Comparison of ENCODE assay signal across 2 cellular contexts in the genomic region with DNA sequence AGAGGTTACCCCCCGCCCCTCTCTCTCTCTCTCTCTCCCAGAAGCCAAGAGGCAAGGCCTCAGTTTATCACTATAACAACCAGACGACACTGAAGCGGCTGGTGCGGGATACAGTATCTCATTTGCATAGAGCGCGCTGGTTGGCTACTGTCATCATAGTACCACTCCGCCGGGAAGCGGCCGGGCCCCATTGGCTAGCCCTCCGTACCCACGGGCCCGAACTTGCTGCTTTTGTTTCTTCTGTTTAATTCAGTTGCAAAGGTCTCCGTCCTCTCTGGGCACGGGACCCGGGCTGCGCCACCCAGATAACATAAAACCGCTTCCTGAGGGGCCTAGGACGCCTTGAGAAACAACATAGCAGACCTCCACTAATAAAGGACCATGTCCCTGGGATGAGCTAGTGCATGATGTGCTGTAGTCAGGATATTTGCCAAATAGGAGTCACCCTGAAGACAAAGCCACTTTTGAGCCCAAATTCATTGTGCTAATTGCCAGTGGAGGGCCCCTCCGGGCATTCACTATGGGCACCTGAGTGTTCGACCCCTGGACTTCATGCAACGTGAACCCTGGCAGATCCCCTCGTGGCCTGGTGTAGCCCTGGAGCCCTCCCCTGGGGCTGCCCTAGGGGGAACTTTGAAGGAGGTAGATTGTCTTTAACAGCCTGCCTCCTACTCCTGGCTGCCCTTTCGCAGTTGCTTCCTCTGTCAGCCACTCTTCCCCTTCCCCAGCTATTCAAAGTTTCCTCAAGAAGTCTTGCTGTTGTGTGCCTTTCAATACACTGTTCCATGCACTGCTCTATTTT.
TF ChIP-seq lines count a peak whose summit lies in the region.

A gene (minus strand): TSS at position 91 of the 802 bp plus-strand sequence. CDS start 242 bp downstream, outside the sequence.

TF ChIP-seq in GM23338, 12 proteins besides CTCF, POLR2A, EP300 and RAD21 (continued from another document):
- TF ChIP-seq, protein P1, sequence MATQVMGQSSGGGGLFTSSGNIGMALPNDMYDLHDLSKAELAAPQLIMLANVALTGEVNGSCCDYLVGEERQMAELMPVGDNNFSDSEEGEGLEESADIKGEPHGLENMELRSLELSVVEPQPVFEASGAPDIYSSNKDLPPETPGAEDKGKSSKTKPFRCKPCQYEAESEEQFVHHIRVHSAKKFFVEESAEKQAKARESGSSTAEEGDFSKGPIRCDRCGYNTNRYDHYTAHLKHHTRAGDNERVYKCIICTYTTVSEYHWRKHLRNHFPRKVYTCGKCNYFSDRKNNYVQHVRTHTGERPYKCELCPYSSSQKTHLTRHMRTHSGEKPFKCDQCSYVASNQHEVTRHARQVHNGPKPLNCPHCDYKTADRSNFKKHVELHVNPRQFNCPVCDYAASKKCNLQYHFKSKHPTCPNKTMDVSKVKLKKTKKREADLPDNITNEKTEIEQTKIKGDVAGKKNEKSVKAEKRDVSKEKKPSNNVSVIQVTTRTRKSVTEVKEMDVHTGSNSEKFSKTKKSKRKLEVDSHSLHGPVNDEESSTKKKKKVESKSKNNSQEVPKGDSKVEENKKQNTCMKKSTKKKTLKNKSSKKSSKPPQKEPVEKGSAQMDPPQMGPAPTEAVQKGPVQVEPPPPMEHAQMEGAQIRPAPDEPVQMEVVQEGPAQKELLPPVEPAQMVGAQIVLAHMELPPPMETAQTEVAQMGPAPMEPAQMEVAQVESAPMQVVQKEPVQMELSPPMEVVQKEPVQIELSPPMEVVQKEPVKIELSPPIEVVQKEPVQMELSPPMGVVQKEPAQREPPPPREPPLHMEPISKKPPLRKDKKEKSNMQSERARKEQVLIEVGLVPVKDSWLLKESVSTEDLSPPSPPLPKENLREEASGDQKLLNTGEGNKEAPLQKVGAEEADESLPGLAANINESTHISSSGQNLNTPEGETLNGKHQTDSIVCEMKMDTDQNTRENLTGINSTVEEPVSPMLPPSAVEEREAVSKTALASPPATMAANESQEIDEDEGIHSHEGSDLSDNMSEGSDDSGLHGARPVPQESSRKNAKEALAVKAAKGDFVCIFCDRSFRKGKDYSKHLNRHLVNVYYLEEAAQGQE (IDR thresholded peaks at IDR 0.05; ENCODE audit: unreplicated experiment), result no peak
- TF ChIP-seq EZH2phosphoT487 (IDR thresholded peaks at IDR 0.05; ENCODE audit: unreplicated experiment) (no peak), POLR2AphosphoS5 (IDR thresholded peaks at IDR 0.05; ENCODE audit: low read depth) (peak; percentile 55; the same call in 1 of the 2 replicates), ZNF331 (CRISPR knock-in tag; IDR thresholded peaks at IDR 0.05; ENCODE audit: low read depth) (no peak), STAT1 (IDR thresholded peaks at IDR 0.05; ENCODE audit: unreplicated experiment) (no peak)

TF ChIP-seq in WTC11, 78 proteins besides CTCF, POLR2A, EP300 and RAD21 (continued from another document):
- TF ChIP-seq, protein P2, sequence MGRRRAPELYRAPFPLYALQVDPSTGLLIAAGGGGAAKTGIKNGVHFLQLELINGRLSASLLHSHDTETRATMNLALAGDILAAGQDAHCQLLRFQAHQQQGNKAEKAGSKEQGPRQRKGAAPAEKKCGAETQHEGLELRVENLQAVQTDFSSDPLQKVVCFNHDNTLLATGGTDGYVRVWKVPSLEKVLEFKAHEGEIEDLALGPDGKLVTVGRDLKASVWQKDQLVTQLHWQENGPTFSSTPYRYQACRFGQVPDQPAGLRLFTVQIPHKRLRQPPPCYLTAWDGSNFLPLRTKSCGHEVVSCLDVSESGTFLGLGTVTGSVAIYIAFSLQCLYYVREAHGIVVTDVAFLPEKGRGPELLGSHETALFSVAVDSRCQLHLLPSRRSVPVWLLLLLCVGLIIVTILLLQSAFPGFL (CRISPR knock-in tag; IDR thresholded peaks at IDR 0.05; ENCODE audit: borderline replicate concordance), result no peak
- TF ChIP-seq RORB (CRISPR knock-in tag; IDR thresholded peaks at IDR 0.05) (no peak), ZNF219 (CRISPR knock-in tag; IDR thresholded peaks at IDR 0.05; ENCODE audit: borderline replicate concordance) (no peak), NFE2L1 (CRISPR knock-in tag; IDR thresholded peaks at IDR 0.05) (no peak), NR3C1 (CRISPR knock-in tag; conservative IDR thresholded peaks at IDR 0.05; ENCODE audit: low read depth) (no peak), ZBTB21 (CRISPR knock-in tag; IDR thresholded peaks at IDR 0.05; ENCODE audit: borderline replicate concordance) (no peak), FOXP1 (CRISPR knock-in tag; IDR thresholded peaks at IDR 0.05; ENCODE audit: borderline replicate concordance) (no peak), ZNF423 (CRISPR knock-in tag; IDR thresholded peaks at IDR 0.05) (no peak), ZNF263 (CRISPR knock-in tag; IDR thresholded peaks at IDR 0.05; ENCODE audit: low read depth) (no peak), ESRRA (CRISPR knock-in tag; IDR thresholded peaks at IDR 0.05; ENCODE audit: borderline replicate concordance) (no peak), FOXK1 (CRISPR knock-in tag; IDR thresholded peaks at IDR 0.05) (no peak), CREM (CRISPR knock-in tag; IDR thresholded peaks at IDR 0.05) (no peak)
- TF ChIP-seq, protein P3, sequence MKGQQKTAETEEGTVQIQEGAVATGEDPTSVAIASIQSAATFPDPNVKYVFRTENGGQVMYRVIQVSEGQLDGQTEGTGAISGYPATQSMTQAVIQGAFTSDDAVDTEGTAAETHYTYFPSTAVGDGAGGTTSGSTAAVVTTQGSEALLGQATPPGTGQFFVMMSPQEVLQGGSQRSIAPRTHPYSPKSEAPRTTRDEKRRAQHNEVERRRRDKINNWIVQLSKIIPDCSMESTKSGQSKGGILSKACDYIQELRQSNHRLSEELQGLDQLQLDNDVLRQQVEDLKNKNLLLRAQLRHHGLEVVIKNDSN (CRISPR knock-in tag; IDR thresholded peaks at IDR 0.05), result no peak
- TF ChIP-seq, protein P4, sequence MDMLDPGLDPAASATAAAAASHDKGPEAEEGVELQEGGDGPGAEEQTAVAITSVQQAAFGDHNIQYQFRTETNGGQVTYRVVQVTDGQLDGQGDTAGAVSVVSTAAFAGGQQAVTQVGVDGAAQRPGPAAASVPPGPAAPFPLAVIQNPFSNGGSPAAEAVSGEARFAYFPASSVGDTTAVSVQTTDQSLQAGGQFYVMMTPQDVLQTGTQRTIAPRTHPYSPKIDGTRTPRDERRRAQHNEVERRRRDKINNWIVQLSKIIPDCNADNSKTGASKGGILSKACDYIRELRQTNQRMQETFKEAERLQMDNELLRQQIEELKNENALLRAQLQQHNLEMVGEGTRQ (CRISPR knock-in tag; IDR thresholded peaks at IDR 0.05), result no peak
TF ChIP-seq in WTC11: peak in this region for 0.
